In the genomic region with DNA sequence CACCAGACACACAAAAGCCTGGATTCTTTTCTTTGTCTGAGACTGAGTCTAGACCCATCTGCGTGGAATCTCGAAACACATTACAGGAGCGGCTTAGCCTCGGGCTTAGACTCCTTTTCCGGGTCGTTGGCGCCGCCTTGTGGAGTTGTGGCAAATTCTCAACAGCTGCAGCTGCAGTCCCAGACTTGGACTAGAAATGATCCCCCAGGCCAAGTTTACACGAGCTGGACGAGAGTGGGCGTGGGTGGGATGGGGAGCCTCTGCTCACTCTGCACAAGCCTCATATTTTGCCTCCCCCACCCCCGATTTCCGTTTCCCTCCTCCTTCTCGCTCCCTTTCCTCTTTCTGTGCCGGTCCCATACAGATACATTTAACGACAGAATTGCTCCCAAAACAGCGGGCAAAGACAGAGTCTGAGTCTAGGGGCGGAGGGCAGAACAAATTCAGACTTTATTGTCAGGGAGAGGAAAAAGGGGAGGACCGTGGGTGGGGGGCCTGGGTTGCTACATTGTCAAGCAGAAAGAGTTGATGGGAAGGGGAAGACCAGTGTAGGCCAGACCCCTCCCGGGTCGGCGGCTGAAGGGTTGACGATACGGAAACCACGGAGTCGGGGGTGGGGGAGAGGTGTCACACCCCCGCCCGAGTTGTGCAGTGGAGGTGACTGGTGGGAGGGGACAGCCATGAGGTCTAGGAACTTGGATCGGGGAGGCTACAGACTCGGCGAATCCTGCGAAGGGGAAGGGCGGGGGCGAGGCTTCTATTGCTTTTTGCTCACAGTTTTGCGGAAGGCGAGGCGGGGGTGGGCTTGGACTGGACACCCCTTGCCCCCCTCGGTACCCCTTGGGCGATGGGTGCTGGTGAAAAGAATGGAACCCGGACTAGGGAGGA, we compare ENCODE assay signal across 8 cellular contexts. TPM values are rescaled to one million over a fixed set of nuclear protein-coding genes. Genes with fewer than 3 reads are reported as not detected.
A peak's percentile ranks its signal among the peaks of the same experiment; 100 is the strongest.
DNase-seq lines count a peak whose midpoint lies in the region; ATAC-seq and TF ChIP-seq lines count a peak whose summit lies in the region.

No MANE protein-coding gene starts in this region.

- POLR2A ChIA-PET in activated B cell treated with CpG ODN at 0.5 μM for 24 hours (lab: Charles Lee): interaction anchor here (0.6 to 1.5 kb wide), 9 partner anchors 10 to 151 kb away, joined by 3 to 8 read pairs (median 5); a partner anchor contains a TSS

- H3K27ac Mint-ChIP-seq in activated B cell treated with CpG ODN at 0.5 μM for 24 hours: no peak overlapping the region

- ATAC-seq in HG03066 (IDR thresholded peaks at IDR 0.05; ENCODE audit: low read depth, unreplicated experiment) (peak; percentile 86), activated B cell treated with CpG ODN at 0.5 μM for 24 hours (ENCODE audit: low read depth) (peak; percentile 95)

- H3K36me3 ChIP-seq in kidney epithelial cell (ENCODE audit: control insufficient read depth, insufficient read depth, low read length): no peaks in the 10 kb centered on the region

- no peaks in the 10 kb centered on the region for H3K9me3 Mint-ChIP-seq in activated B cell treated with CpG ODN at 0.5 μM for 24 hours

- intact Hi-C loops in activated B cell treated with CpG ODN at 0.5 μM for 24 hours (cut with micrococcal nuclease): loop anchor here (1.0 to 5.0 kb wide), 9 partner anchors 10 to 362 kb away; a partner anchor contains a TSS

- H3K4me1 Mint-ChIP-seq in activated B cell treated with CpG ODN at 0.5 μM for 24 hours: peaks cover 22% of the 10 kb centered on the region

- H3K4me3 Mint-ChIP-seq in activated B cell treated with CpG ODN at 0.5 μM for 24 hours: peak overlapping the region; percentile 55

- H3K4me3 ChIP-seq in cardiac fibroblast (replicated peaks in 1 of 2; ENCODE audit: low read depth in 2 of 2, low read length in 2 of 2) (peak overlapping the region in 1 of 2 donors; percentile 11), kidney epithelial cell (ENCODE audit: low read depth, low read length) (no peak overlapping the region)

- H3K36me3 Mint-ChIP-seq in activated B cell treated with CpG ODN at 0.5 μM for 24 hours (ENCODE audit: low read depth): peaks cover 13% of the 10 kb centered on the region

- peak; percentile 57 to 82 for DNase-seq in NCI-H524 (lab: John Stamatoyannopoulos, UW)
- no peak for DNase-seq in NCI-H524 treated with DMSO at 0.1 percent for 48 hours (lab: John Stamatoyannopoulos, UW)
- peak; percentile 60 for DNase-seq in NCI-H2196 treated with DMSO at 0.1 percent for 48 hours (lab: John Stamatoyannopoulos, UW; ENCODE audit: unreplicated experiment)
- DNase-seq in activated B cell treated with CpG ODN at 0.5 μM for 24 hours: peak; percentile 78
- peak; percentile 91 to 93 for DNase-seq in cardiac fibroblast (ENCODE audit: low read depth in 2 of 2)
- DNase-seq in kidney epithelial cell (ENCODE audit: low read depth): peak; percentile 50
- DNase-seq in stimulated activated CD4-positive, alpha-beta T cell treated with anti-CD3 and anti-CD28 coated beads, Interleukin-15, amount 100 ng/mL, for 24 hours: peak; percentile 94

- CTCF ChIA-PET in activated B cell treated with CpG ODN at 0.5 μM for 24 hours (lab: Charles Lee): interaction anchor here (0.8 to 3.0 kb wide), 21 partner anchors 10 to 155 kb away, joined by 3 to 22 read pairs (median 5); a partner anchor contains a TSS

- no peaks in the 10 kb centered on the region for H3K27me3 Mint-ChIP-seq in activated B cell treated with CpG ODN at 0.5 μM for 24 hours

- H3K27me3 ChIP-seq in kidney epithelial cell (ENCODE audit: control insufficient read depth, insufficient read depth, low read length): no peaks in the 10 kb centered on the region

- TF ChIP-seq CTCF in activated B cell treated with CpG ODN at 0.5 μM for 24 hours (IDR thresholded peaks at IDR 0.05) (peak; percentile 60), cardiac fibroblast (IDR thresholded peaks at IDR 0.05; ENCODE audit: low read depth, low read length) (peak; percentile 87), kidney epithelial cell (IDR thresholded peaks at IDR 0.05; ENCODE audit: insufficient read depth, low read length, poor library complexity, severe bottlenecking) (peak; percentile 92)

RNA-seq across cellular contexts. Expression of a gene that starts 4.7 kb away (rescaled TPM):
- total RNA-seq in activated B cell treated with CpG ODN at 0.5 μM for 24 hours: not detected in 2 replicates
- not detected in 2 replicates for total RNA-seq in kidney epithelial cell

RNA-seq across cellular contexts. Expression of a gene that starts 15.6 kb away (rescaled TPM):
- total RNA-seq in activated B cell treated with CpG ODN at 0.5 μM for 24 hours (4.6 and 5.0 TPM in 2 replicates), kidney epithelial cell (5.6 and 11.6 TPM in 2 replicates)

RNA-seq across cellular contexts. Expression of a gene that starts 44.0 kb away (rescaled TPM):
- 120 and 124 TPM in 2 replicates for total RNA-seq in activated B cell treated with CpG ODN at 0.5 μM for 24 hours
- total RNA-seq in kidney epithelial cell: 122 and 157 TPM in 2 replicates

RNA-seq across cellular contexts. Expression of a gene that starts 50.1 kb away (rescaled TPM):
- total RNA-seq in activated B cell treated with CpG ODN at 0.5 μM for 24 hours (1.0 and 1.3 TPM in 2 replicates), kidney epithelial cell (109 and 120 TPM in 2 replicates)
